Comparison of ENCODE assay signal across 16 cellular contexts in the genomic region with DNA sequence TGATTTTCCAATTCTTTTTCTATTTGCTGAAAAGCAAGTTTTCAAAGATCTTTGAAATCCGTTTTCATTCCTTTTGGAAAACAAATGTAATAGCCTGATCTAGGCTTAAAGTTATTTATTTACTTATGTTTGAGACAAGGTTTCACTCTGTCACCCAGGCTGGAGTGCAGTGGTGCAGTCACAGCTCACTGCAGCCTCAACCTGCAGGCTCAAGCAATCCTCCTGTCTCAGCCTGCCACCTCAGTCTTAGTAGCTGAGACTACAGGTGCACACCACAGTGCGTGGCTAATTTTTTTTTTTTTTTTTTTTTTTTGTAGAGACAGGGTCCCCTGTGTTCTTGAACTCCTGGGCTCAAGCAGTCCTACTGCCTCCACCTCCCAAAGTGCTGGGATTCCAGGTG.
A peak's percentile ranks its signal among the peaks of the same experiment; 100 is the strongest.
DNase-seq lines count a peak whose midpoint lies in the region; ATAC-seq lines count a peak whose summit lies in the region.
"Had no signal": no experiment of that assay in that cellular context is flagged by ENCODE, and none has a peak within 500 bp of the region (broad histone marks: within the 10 kb centered on the region; RNA-seq: fewer than 3 reads in every experiment).

No MANE protein-coding gene starts in this region.

- ATAC-seq in GM18867 (IDR thresholded peaks at IDR 0.05; ENCODE audit: unreplicated experiment): peak; percentile 19
- peak; percentile 30 for ATAC-seq in GM21529 (IDR thresholded peaks at IDR 0.05; ENCODE audit: unreplicated experiment)
- peak; percentile 39 for ATAC-seq in HG03108 (IDR thresholded peaks at IDR 0.05; ENCODE audit: unreplicated experiment)
- ATAC-seq: heart right ventricle; lower lobe of right lung; stimulated activated effector memory CD8-positive, alpha-beta T cell treated with anti-CD3 and anti-CD28 coated beads, Interleukin-12 subunit alpha, Interleukin-12 subunit beta, amount 100 ng/mL, for 72 hours had no signal

- DNase-seq in glomerular visceral epithelial cell (ENCODE audit: extremely low spot score): peak; percentile 13
- DNase-seq in nucleus accumbens (lab: John Stamatoyannopoulos, UW): no peak
- no peak for DNase-seq in stimulated activated CD4-positive, alpha-beta T cell treated with anti-CD3 and anti-CD28 coated beads, Interleukin-12 subunit alpha, Interleukin-12 subunit beta, amount 100 ng/mL, for 4 hours
- no peak for DNase-seq in NCI-H226
- no peak for DNase-seq in SIG-M5 treated with dmso at 0.1 percent for 504 hours (lab: John Stamatoyannopoulos, UW; ENCODE audit: unreplicated experiment)
- DNase-seq: activated CD4-positive, alpha-beta T cell treated with anti-CD3 and anti-CD28 coated beads for 48 hours; brain microvascular endothelial cell; heart right ventricle; IMR-90; lower lobe of right lung; NCI-H1694; SW 1271 had no signal
